Comparison of ENCODE assay signal across 19 cellular contexts in the genomic region with DNA sequence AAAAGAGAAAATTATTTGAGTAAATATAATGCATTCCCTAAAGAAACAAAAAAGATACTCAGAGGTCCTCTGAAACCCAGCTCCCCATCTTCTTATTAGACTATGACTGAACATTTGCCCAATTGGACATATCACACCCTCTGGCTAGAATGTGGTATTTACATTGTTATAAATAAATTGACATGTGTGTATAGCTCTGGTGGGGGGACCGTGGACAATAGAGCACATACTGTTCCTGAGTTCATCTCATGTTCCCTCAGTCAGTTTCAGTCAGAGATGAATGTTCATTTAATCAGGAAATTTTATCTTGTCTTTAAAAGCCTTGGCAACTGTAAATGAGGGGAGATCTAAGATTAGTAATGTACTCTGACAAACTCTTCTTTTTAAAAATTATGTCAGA.
"Had no signal": no experiment of that assay in that cellular context is flagged by ENCODE, and none has a peak within 500 bp of the region (broad histone marks: within the 10 kb centered on the region; RNA-seq: fewer than 3 reads in every experiment).

No MANE protein-coding gene starts in this region.

- ATAC-seq: activated CD8-positive, alpha-beta memory T cell treated with anti-CD3 and anti-CD28 coated beads, Interleukin-2, amount 10 ng/mL, durations not matched to agents 7 days and 5 days; left colon; stimulated activated memory B cell treated with anti-CD40 and anti-IgM and Interleukin-4, amounts not matched to agents 10 μg/mL and 1 μg/mL and 100 μg/mL, for 72 hours had no signal

- DNase-seq: activated CD4-positive, alpha-beta T cell treated with anti-CD3 and anti-CD28 coated beads for 1 hour; activated CD4-positive, alpha-beta T cell treated with anti-CD3 and anti-CD28 coated beads, Interleukin-2, amount 50 U/mL, for 48 hours; activated CD8-positive, alpha-beta memory T cell treated with anti-CD3 and anti-CD28 coated beads, Interleukin-2, amount 10 ng/mL, durations not matched to agents 7 days and 5 days; activated gamma-delta T cell; activated naive CD8-positive, alpha-beta T cell treated with anti-CD3 and anti-CD28 coated beads, Interleukin-2, amount 10 ng/mL, durations not matched to agents 7 days and 5 days; activated T-cell treated with anti-CD3 and anti-CD28 coated beads, Interleukin-2, amount 50 U/mL, for 24 hours; central memory CD4-positive, alpha-beta T cell; cortex of kidney; effector CD8-positive, alpha-beta T cell; immature natural killer cell; left colon; retina; spleen; stimulated activated CD4-positive, alpha-beta T cell treated with anti-CD3 and anti-CD28 coated beads, Interleukin-1b, Interleukin-23, amount 100 ng/mL, for 48 hours; transverse colon had no signal

- H2AFZ ChIP-seq: parathyroid adenoma had no signal

- H3K4me1 ChIP-seq: parathyroid adenoma, spleen had no signal

- H3K9ac ChIP-seq: parathyroid adenoma had no signal

- H3K36me3 ChIP-seq: transverse colon had no signal

- H3K4me3 Mint-ChIP-seq: activated CD8-positive, alpha-beta memory T cell treated with anti-CD3 and anti-CD28 coated beads, Interleukin-2, amount 10 ng/mL, durations not matched to agents 7 days and 5 days; activated naive CD8-positive, alpha-beta T cell treated with anti-CD3 and anti-CD28 coated beads, Interleukin-2, amount 10 ng/mL, durations not matched to agents 7 days and 5 days; activated T-cell treated with anti-CD3 and anti-CD28 coated beads, Interleukin-2, amount 50 U/mL, for 24 hours; immature natural killer cell; memory B cell; neural crest cell; stimulated activated memory B cell treated with anti-CD40 and anti-IgM and Interleukin-4, amounts not matched to agents 10 μg/mL and 1 μg/mL and 100 μg/mL, for 72 hours had no signal

- H3K79me2 ChIP-seq: parathyroid adenoma had no signal

- H3K27me3 Mint-ChIP-seq: activated CD8-positive, alpha-beta memory T cell treated with anti-CD3 and anti-CD28 coated beads, Interleukin-2, amount 10 ng/mL, durations not matched to agents 7 days and 5 days; activated naive CD8-positive, alpha-beta T cell treated with anti-CD3 and anti-CD28 coated beads, Interleukin-2, amount 10 ng/mL, durations not matched to agents 7 days and 5 days; activated T-cell treated with anti-CD3 and anti-CD28 coated beads, Interleukin-2, amount 50 U/mL, for 24 hours; memory B cell; stimulated activated memory B cell treated with anti-CD40 and anti-IgM and Interleukin-4, amounts not matched to agents 10 μg/mL and 1 μg/mL and 100 μg/mL, for 72 hours had no signal

- H3K27me3 ChIP-seq: spleen, transverse colon had no signal

- H3K27ac ChIP-seq: parathyroid adenoma, transverse colon had no signal

- H3K4me1 Mint-ChIP-seq: activated CD8-positive, alpha-beta memory T cell treated with anti-CD3 and anti-CD28 coated beads, Interleukin-2, amount 10 ng/mL, durations not matched to agents 7 days and 5 days; activated naive CD8-positive, alpha-beta T cell treated with anti-CD3 and anti-CD28 coated beads, Interleukin-2, amount 10 ng/mL, durations not matched to agents 7 days and 5 days; immature natural killer cell; memory B cell; neural crest cell; stimulated activated memory B cell treated with anti-CD40 and anti-IgM and Interleukin-4, amounts not matched to agents 10 μg/mL and 1 μg/mL and 100 μg/mL, for 72 hours had no signal

- H3K9me3 ChIP-seq: transverse colon had no signal

- H3K36me3 Mint-ChIP-seq: activated CD8-positive, alpha-beta memory T cell treated with anti-CD3 and anti-CD28 coated beads, Interleukin-2, amount 10 ng/mL, durations not matched to agents 7 days and 5 days; activated naive CD8-positive, alpha-beta T cell treated with anti-CD3 and anti-CD28 coated beads, Interleukin-2, amount 10 ng/mL, durations not matched to agents 7 days and 5 days; memory B cell; stimulated activated memory B cell treated with anti-CD40 and anti-IgM and Interleukin-4, amounts not matched to agents 10 μg/mL and 1 μg/mL and 100 μg/mL, for 72 hours had no signal

- H3K27ac Mint-ChIP-seq: activated CD8-positive, alpha-beta memory T cell treated with anti-CD3 and anti-CD28 coated beads, Interleukin-2, amount 10 ng/mL, durations not matched to agents 7 days and 5 days; activated naive CD8-positive, alpha-beta T cell treated with anti-CD3 and anti-CD28 coated beads, Interleukin-2, amount 10 ng/mL, durations not matched to agents 7 days and 5 days; activated T-cell treated with anti-CD3 and anti-CD28 coated beads, Interleukin-2, amount 50 U/mL, for 24 hours; immature natural killer cell; memory B cell; stimulated activated memory B cell treated with anti-CD40 and anti-IgM and Interleukin-4, amounts not matched to agents 10 μg/mL and 1 μg/mL and 100 μg/mL, for 72 hours had no signal

- H3K4me3 ChIP-seq: spleen, transverse colon had no signal
